In genomic region chr4:3514806-3515421, GRCh38 we compare ENCODE assay signal across 13 cellular contexts. TPM values are rescaled to one million over a fixed set of nuclear protein-coding genes. Genes with fewer than 3 reads are reported as not detected.
DNase-seq lines count a peak whose midpoint lies in the region; ATAC-seq and TF ChIP-seq lines count a peak whose summit lies in the region.
"Had no signal": no experiment of that assay in that cellular context is flagged by ENCODE, and none has a peak within 500 bp of the region (broad histone marks: within the 10 kb centered on the region; RNA-seq: fewer than 3 reads in every experiment).

No MANE protein-coding gene starts in this region.

- peak; percentile 55 for DNase-seq in ELF-1 (ENCODE audit: low read depth, low spot score)
- no peak for DNase-seq in PC-3
- DNase-seq in fibroblast of villous mesenchyme (ENCODE audit: low read depth) = no peak
- DNase-seq in neural progenitor cell (ENCODE audit: low spot score) = peak; percentile 56
- no peak for DNase-seq in activated gamma-delta T cell treated with Interleukin-2 at 50 U/mL for 16 hours
- DNase-seq in GM20000 (ENCODE audit: low spot score) = no peak
- DNase-seq: activated CD4-positive, alpha-beta T cell treated with anti-CD3 and anti-CD28 coated beads, Interleukin-2, amount 50 U/mL, for 4 hours; activated naive CD4-positive, alpha-beta T cell treated with anti-CD3 and anti-CD28 coated beads for 36 hours; cortex of kidney; hippocampal formation; NCI-H1048; stimulated activated CD8-positive, alpha-beta memory T cell treated with anti-CD3 and anti-CD28 coated beads, Interleukin-4, amount 100 ng/mL, for 48 hours had no signal

- H3K4me1 Mint-ChIP-seq in neural progenitor cell = no peaks in the 10 kb centered on the region

- intact Hi-C loops in PC-3 (cut with micrococcal nuclease) = no loop called here

- H3K36me3 ChIP-seq in PC-3 (ENCODE audit: low read depth, low read length) (no peaks in the 10 kb centered on the region), neural progenitor cell (no peaks in the 10 kb centered on the region)

- H3K4me3 Mint-ChIP-seq in neural progenitor cell = no peak overlapping the region
- H3K4me3 Mint-ChIP-seq: activated naive CD4-positive, alpha-beta T cell treated with anti-CD3 and anti-CD28 coated beads for 36 hours had no signal

- TF ChIP-seq CTCF in PC-3 (conservative IDR thresholded peaks at IDR 0.05; ENCODE audit: low read depth, low read length) = 0 out of 2 replicates have a peak, but pooled peaks have one; percentile 18
- peak; percentile 4 for TF ChIP-seq CTCF in fibroblast of villous mesenchyme (IDR thresholded peaks at IDR 0.05; ENCODE audit: insufficient read depth, low read depth, low read length)
- TF ChIP-seq CTCF in neural progenitor cell (IDR thresholded peaks at IDR 0.05) = peak; percentile 63
- no peak for TF ChIP-seq CTCF in GM20000 (IDR thresholded peaks at IDR 0.05; ENCODE audit: extremely low read depth, missing control alignments)

- POLR2A ChIA-PET in PC-3 (lab: Charles Lee; ENCODE audit: unreplicated experiment) = no interaction called here

- H3K4me3 ChIP-seq in PC-3 (ENCODE audit: low read length) (no peak overlapping the region), fibroblast of villous mesenchyme (ENCODE audit: low read depth, low read length) (no peak overlapping the region), neural progenitor cell (no peak overlapping the region)

- no peaks in the 10 kb centered on the region for H3F3A ChIP-seq in PC-3 (ENCODE audit: low read length, unreplicated experiment)
- H3F3A ChIP-seq in neural progenitor cell (ENCODE audit: low read depth) = no peaks in the 10 kb centered on the region

- H3K27me3 ChIP-seq in PC-3 (ENCODE audit: low read length) = no peaks in the 10 kb centered on the region
- H3K27me3 ChIP-seq in neural progenitor cell = no peaks in the 10 kb centered on the region

- H3K9me3 ChIP-seq in PC-3 (ENCODE audit: low read length) = no peaks in the 10 kb centered on the region
- no peaks in the 10 kb centered on the region for H3K9me3 ChIP-seq in neural progenitor cell (ENCODE audit: low read depth)

- no peak overlapping the region for H3K9ac ChIP-seq in PC-3 (ENCODE audit: low read length)
- H3K9ac ChIP-seq in neural progenitor cell = no peak overlapping the region

- H4K20me1 ChIP-seq in PC-3 (ENCODE audit: low read length) = no peaks in the 10 kb centered on the region
- peaks cover 26% of the 10 kb centered on the region for H4K20me1 ChIP-seq in neural progenitor cell (ENCODE audit: low read depth)

- ATAC-seq in PC-3 (no peak), GM21529 (IDR thresholded peaks at IDR 0.05; ENCODE audit: unreplicated experiment) (no peak)

- H3K27me3 Mint-ChIP-seq in neural progenitor cell (ENCODE audit: insufficient read depth, low read depth) = no peaks in the 10 kb centered on the region

- H3K4me1 ChIP-seq in PC-3 (ENCODE audit: insufficient read depth, low read length) (no peaks in the 10 kb centered on the region), neural progenitor cell (no peaks in the 10 kb centered on the region)

- H3K36me3 Mint-ChIP-seq in neural progenitor cell = peaks cover 34% of the 10 kb centered on the region

- no peaks in the 10 kb centered on the region for H3K79me2 ChIP-seq in PC-3 (ENCODE audit: low read length)
- no peaks in the 10 kb centered on the region for H3K79me2 ChIP-seq in neural progenitor cell (ENCODE audit: low read depth)

- no peak overlapping the region for H3K27ac Mint-ChIP-seq in neural progenitor cell
- H3K27ac Mint-ChIP-seq: activated naive CD4-positive, alpha-beta T cell treated with anti-CD3 and anti-CD28 coated beads for 36 hours had no signal

- CTCF ChIA-PET in PC-3 (lab: Charles Lee) = no interaction called here

- H3K4me2 ChIP-seq in PC-3 (ENCODE audit: low read length) (no peak overlapping the region), neural progenitor cell (no peak overlapping the region)

- no peaks in the 10 kb centered on the region for H3K9me3 Mint-ChIP-seq in neural progenitor cell
- H3K9me3 Mint-ChIP-seq: activated naive CD4-positive, alpha-beta T cell treated with anti-CD3 and anti-CD28 coated beads for 36 hours had no signal

- BruUV-seq in PC-3 (replicated peaks; lab: Mats Ljungman, UMichigan) = no TSS peak

- no peak overlapping the region for H2AFZ ChIP-seq in PC-3 (ENCODE audit: low read length)
- no peak overlapping the region for H2AFZ ChIP-seq in neural progenitor cell (replicated peaks)

- no peak overlapping the region for H3K27ac ChIP-seq in PC-3 (ENCODE audit: low read length)
- H3K27ac ChIP-seq in neural progenitor cell = no peak overlapping the region

- no peaks in the 10 kb centered on the region for H3K9me2 ChIP-seq in PC-3 (replicated peaks; ENCODE audit: low read length)

RNA-seq across cellular contexts. Expression of gene LRPAP1, which starts 17.3 kb away (rescaled TPM):
- 133 and 148 TPM in 2 replicates for total RNA-seq in PC-3 (2014; rRNA removed)
- 21.2 and 24.8 TPM in 2 replicates for total RNA-seq in fibroblast of villous mesenchyme
- total RNA-seq in neural progenitor cell (ENCODE audit: low replicate concordance) = 48.3 and 76.1 TPM in 2 replicates

RNA-seq across cellular contexts. Expression of gene DOK7, which starts 51.8 kb away (rescaled TPM):
- total RNA-seq in PC-3 (2014; rRNA removed) = 2.5 and 4.9 TPM in 2 replicates
- total RNA-seq in fibroblast of villous mesenchyme = not detected in 2 replicates
- total RNA-seq in neural progenitor cell (ENCODE audit: low replicate concordance) = 0.22 TPM in 1 of 2 replicates, not detected in the other
- total RNA-seq: activated naive CD4-positive, alpha-beta T cell treated with anti-CD3 and anti-CD28 coated beads for 36 hours had no signal

Comparison
In these comparisons a context has a peak if more than half of its experiments do, and no peak if none do; other contexts are left out.
1. DNase-seq: peak in ELF-1 (single experiment) and neural progenitor cell (single experiment); none in PC-3 (single experiment), fibroblast of villous mesenchyme (single experiment), activated gamma-delta T cell treated with Interleukin-2 at 50 U/mL for 16 hours (single experiment) and GM20000 (single experiment).